Comparison of ENCODE assay signal across 37 cellular contexts in genomic region chr6:5660772-5661171, GRCh38.
"Had no signal": no experiment of that assay in that cellular context is flagged by ENCODE, and none has a peak within 500 bp of the region (broad histone marks: within the 10 kb centered on the region; RNA-seq: fewer than 3 reads in every experiment).

No MANE protein-coding gene starts in this region.

- ATAC-seq: activated CD4-positive, alpha-beta T cell treated with anti-CD3 and anti-CD28 coated beads for 36 hours; activated naive CD8-positive, alpha-beta T cell treated with anti-CD3 and anti-CD28 coated beads, Interleukin-2, amount 50 U/mL, for 24 hours; foreskin keratinocyte; gastrocnemius medialis; heart left ventricle; T-helper 17 cell had no signal

- H3K4me3 ChIP-seq: adrenal gland, breast epithelium, cardiac muscle cell, colonic mucosa, dorsolateral prefrontal cortex, esophagus muscularis mucosa, gastrocnemius medialis, heart left ventricle had no signal

- H3K36me3 ChIP-seq: adrenal gland, breast epithelium, cardiac muscle cell, colonic mucosa, esophagus muscularis mucosa, gastrocnemius medialis, heart left ventricle, WERI-Rb-1 had no signal

- H3K27me3 ChIP-seq: adrenal gland, breast epithelium, cardiac muscle cell, colonic mucosa, dorsolateral prefrontal cortex, esophagus muscularis mucosa, foreskin keratinocyte, gastrocnemius medialis, heart left ventricle had no signal

- H3K27ac Mint-ChIP-seq: activated CD4-positive, alpha-beta memory T cell treated with anti-CD3 and anti-CD28 coated beads for 36 hours; activated CD4-positive, alpha-beta T cell treated with anti-CD3 and anti-CD28 coated beads for 36 hours; activated CD4-positive, alpha-beta T cell treated with anti-CD3 and anti-CD28 coated beads, Interleukin-2, amount 10 ng/mL, durations not matched to agents 24 days and 14 days; activated naive CD4-positive, alpha-beta T cell treated with anti-CD3 and anti-CD28 coated beads for 36 hours; activated naive CD8-positive, alpha-beta T cell treated with anti-CD3 and anti-CD28 coated beads for 36 hours; activated naive CD8-positive, alpha-beta T cell treated with anti-CD3 and anti-CD28 coated beads, Interleukin-2, amount 50 U/mL, for 24 hours; activated T-cell treated with anti-CD3 and anti-CD28 coated beads, Interleukin-2, amount 50 U/mL, for 24 hours; activated T-helper 1 cell treated with anti-CD3 and anti-CD28 coated beads, Interleukin-12 subunit alpha, Interleukin-12 subunit beta, Interleukin-2, Interleukin-4 antibody, amounts not matched to agents 30 ng/mL and 10 ng/mL and 1 ng/mL, durations not matched to agents 14 hours and 24 hours and 36 hours; activated T-helper 2 cell treated with anti-CD3 and anti-CD28 coated beads, Interferon-gamma antibody, Interleukin-2, Interleukin-4, amounts not matched to agents 10 μg/mL and 5 μg/mL and 100 μg/mL, durations not matched to agents 14 hours and 24 hours and 36 hours; brain; T-helper 17 cell; T-helper 2 cell treated with Interferon-gamma antibody and Interleukin-4, amounts not matched to agents 5 μg/mL and 100 μg/mL, for 36 hours had no signal

- H3K4me3 Mint-ChIP-seq: activated CD4-positive, alpha-beta memory T cell treated with anti-CD3 and anti-CD28 coated beads for 36 hours; activated CD4-positive, alpha-beta T cell treated with anti-CD3 and anti-CD28 coated beads for 36 hours; activated CD4-positive, alpha-beta T cell treated with anti-CD3 and anti-CD28 coated beads, Interleukin-2, amount 10 ng/mL, durations not matched to agents 24 days and 14 days; activated naive CD4-positive, alpha-beta T cell treated with anti-CD3 and anti-CD28 coated beads for 36 hours; activated naive CD4-positive, alpha-beta T cell treated with anti-CD3 and anti-CD28 coated beads, Interleukin-2, amount 50 U/mL, for 24 hours; activated naive CD8-positive, alpha-beta T cell treated with anti-CD3 and anti-CD28 coated beads for 36 hours; activated naive CD8-positive, alpha-beta T cell treated with anti-CD3 and anti-CD28 coated beads, Interleukin-2, amount 50 U/mL, for 24 hours; activated T-cell treated with anti-CD3 and anti-CD28 coated beads, Interleukin-2, amount 50 U/mL, for 24 hours; activated T-helper 1 cell treated with anti-CD3 and anti-CD28 coated beads, Interleukin-12 subunit alpha, Interleukin-12 subunit beta, Interleukin-2, Interleukin-4 antibody, amounts not matched to agents 30 ng/mL and 10 ng/mL and 1 ng/mL, durations not matched to agents 14 hours and 24 hours and 36 hours; brain; T-helper 17 cell; T-helper 2 cell treated with Interferon-gamma antibody and Interleukin-4, amounts not matched to agents 5 μg/mL and 100 μg/mL, for 36 hours had no signal

- H3K27me3 Mint-ChIP-seq: activated CD4-positive, alpha-beta memory T cell treated with anti-CD3 and anti-CD28 coated beads for 36 hours; activated CD4-positive, alpha-beta T cell treated with anti-CD3 and anti-CD28 coated beads for 36 hours; activated CD4-positive, alpha-beta T cell treated with anti-CD3 and anti-CD28 coated beads, Interleukin-2, amount 10 ng/mL, durations not matched to agents 24 days and 14 days; activated naive CD4-positive, alpha-beta T cell treated with anti-CD3 and anti-CD28 coated beads, Interleukin-2, amount 50 U/mL, for 24 hours; activated naive CD8-positive, alpha-beta T cell treated with anti-CD3 and anti-CD28 coated beads for 36 hours; activated naive CD8-positive, alpha-beta T cell treated with anti-CD3 and anti-CD28 coated beads, Interleukin-2, amount 50 U/mL, for 24 hours; activated T-cell treated with anti-CD3 and anti-CD28 coated beads, Interleukin-2, amount 50 U/mL, for 24 hours; brain; T-helper 17 cell had no signal

- DNase-seq: activated CD4-positive, alpha-beta memory T cell treated with anti-CD3 and anti-CD28 coated beads for 36 hours; activated CD4-positive, alpha-beta T cell treated with anti-CD3 and anti-CD28 coated beads for 36 hours; activated CD4-positive, alpha-beta T cell treated with anti-CD3 and anti-CD28 coated beads, Interleukin-2, amount 10 ng/mL, durations not matched to agents 24 days and 14 days; activated CD4-positive, CD25-positive, alpha-beta regulatory T cell; activated CD4-positive, CD25-positive, alpha-beta regulatory T cell treated with anti-CD3 and anti-CD28 coated beads, Interleukin-2, amount 50 U/mL, for 72 hours; activated CD8-positive, alpha-beta memory T cell treated with anti-CD3 and anti-CD28 coated beads, Interleukin-2, amount 50 U/mL, for 48 hours; activated effector memory CD4-positive, alpha-beta T cell treated with anti-CD3 and anti-CD28 coated beads, Interleukin-2, amount 50 U/mL, for 16 hours; activated naive CD4-positive, alpha-beta T cell treated with anti-CD3 and anti-CD28 coated beads for 36 hours; activated naive CD8-positive, alpha-beta T cell treated with anti-CD3 and anti-CD28 coated beads for 36 hours; activated naive CD8-positive, alpha-beta T cell treated with anti-CD3 and anti-CD28 coated beads, Interleukin-2, amount 50 U/mL, for 24 hours; activated T-cell treated with anti-CD3 and anti-CD28 coated beads for 4 hours; activated T-cell treated with anti-CD3 and anti-CD28 coated beads, Interleukin-2, amount 50 U/mL, for 24 hours; adrenal gland; amygdala; aorta; central memory CD4-positive, alpha-beta T cell; cerebellar nuclear complex; colonic mucosa; dorsolateral prefrontal cortex; effector memory CD4-positive, alpha-beta T cell; erythroblast; foreskin keratinocyte; gastrocnemius medialis; glutamatergic neuron; heart left ventricle; T-helper 1 cell; T-helper 17 cell; T1000; WERI-Rb-1 had no signal

- H3K9me3 Mint-ChIP-seq: activated CD4-positive, alpha-beta memory T cell treated with anti-CD3 and anti-CD28 coated beads for 36 hours; activated naive CD4-positive, alpha-beta T cell treated with anti-CD3 and anti-CD28 coated beads for 36 hours; activated naive CD4-positive, alpha-beta T cell treated with anti-CD3 and anti-CD28 coated beads, Interleukin-2, amount 50 U/mL, for 24 hours; activated naive CD8-positive, alpha-beta T cell treated with anti-CD3 and anti-CD28 coated beads for 36 hours; activated naive CD8-positive, alpha-beta T cell treated with anti-CD3 and anti-CD28 coated beads, Interleukin-2, amount 50 U/mL, for 24 hours; activated T-cell treated with anti-CD3 and anti-CD28 coated beads, Interleukin-2, amount 50 U/mL, for 24 hours; activated T-helper 1 cell treated with anti-CD3 and anti-CD28 coated beads, Interleukin-12 subunit alpha, Interleukin-12 subunit beta, Interleukin-2, Interleukin-4 antibody, amounts not matched to agents 30 ng/mL and 10 ng/mL and 1 ng/mL, durations not matched to agents 14 hours and 24 hours and 36 hours; activated T-helper 2 cell treated with anti-CD3 and anti-CD28 coated beads, Interferon-gamma antibody, Interleukin-2, Interleukin-4, amounts not matched to agents 10 μg/mL and 5 μg/mL and 100 μg/mL, durations not matched to agents 14 hours and 24 hours and 36 hours; T-helper 2 cell treated with Interferon-gamma antibody and Interleukin-4, amounts not matched to agents 5 μg/mL and 100 μg/mL, for 36 hours had no signal

- H3K9me3 ChIP-seq: adrenal gland, breast epithelium, colonic mucosa, esophagus muscularis mucosa, gastrocnemius medialis, heart left ventricle had no signal

- H3K27ac ChIP-seq: adrenal gland, breast epithelium, cardiac muscle cell, colonic mucosa, dorsolateral prefrontal cortex, esophagus muscularis mucosa, foreskin keratinocyte, gastrocnemius medialis, heart left ventricle, WERI-Rb-1 had no signal

- H3K4me1 ChIP-seq: adrenal gland, breast epithelium, colonic mucosa, esophagus muscularis mucosa, foreskin keratinocyte, gastrocnemius medialis had no signal
